Comparison of ENCODE assay signal across 13 cellular contexts in genomic region chr13:113819341-113819730, GRCh38.
"Had no signal": no experiment of that assay in that cellular context is flagged by ENCODE, and none has a peak within 500 bp of the region (broad histone marks: within the 10 kb centered on the region; RNA-seq: fewer than 3 reads in every experiment).

No MANE protein-coding gene starts in this region.

- H3K4me3 Mint-ChIP-seq: activated CD8-positive, alpha-beta memory T cell treated with anti-CD3 and anti-CD28 coated beads, Interleukin-2, amount 10 ng/mL, durations not matched to agents 7 days and 5 days; activated naive CD8-positive, alpha-beta T cell treated with anti-CD3 and anti-CD28 coated beads, Interleukin-2, amount 10 ng/mL, durations not matched to agents 7 days and 5 days; stimulated activated effector memory CD8-positive, alpha-beta T cell treated with anti-CD3 and anti-CD28 coated beads, Interleukin-12 subunit alpha, Interleukin-12 subunit beta, amount 100 ng/mL, for 72 hours had no signal

- H3K4me3 ChIP-seq: hepatocyte, lung, transverse colon had no signal

- H3K9me3 ChIP-seq: transverse colon had no signal

- H3K9ac ChIP-seq: parathyroid adenoma had no signal

- H3K27ac ChIP-seq: parathyroid adenoma had no signal

- H3K27me3 Mint-ChIP-seq: activated naive CD8-positive, alpha-beta T cell treated with anti-CD3 and anti-CD28 coated beads, Interleukin-2, amount 10 ng/mL, durations not matched to agents 7 days and 5 days; naive B cell had no signal

- H3K27me3 ChIP-seq: hepatocyte, transverse colon had no signal

- DNase-seq: activated CD4-positive, alpha-beta T cell treated with anti-CD3 and anti-CD28 coated beads, Interleukin-2, amount 50 U/mL, for 48 hours; activated CD8-positive, alpha-beta memory T cell treated with anti-CD3 and anti-CD28 coated beads, Interleukin-2, amount 10 ng/mL, durations not matched to agents 7 days and 5 days; activated naive CD8-positive, alpha-beta T cell treated with anti-CD3 and anti-CD28 coated beads, Interleukin-2, amount 10 ng/mL, durations not matched to agents 7 days and 5 days; activated T-cell treated with anti-CD3 and anti-CD28 coated beads, Interleukin-2, amount 50 U/mL, for 48 hours; kidney; naive B cell; small intestine; transverse colon had no signal

- H3K4me2 ChIP-seq: hepatocyte had no signal

- H3K4me1 ChIP-seq: parathyroid adenoma had no signal

- H3K36me3 Mint-ChIP-seq: activated CD8-positive, alpha-beta memory T cell treated with anti-CD3 and anti-CD28 coated beads, Interleukin-2, amount 10 ng/mL, durations not matched to agents 7 days and 5 days had no signal

- ATAC-seq: activated CD4-positive, CD25-positive, alpha-beta regulatory T cell treated with anti-CD3 and anti-CD28 coated beads, Interleukin-2, amount 50 U/mL, for 24 hours; activated CD8-positive, alpha-beta memory T cell treated with anti-CD3 and anti-CD28 coated beads, Interleukin-2, amount 10 ng/mL, durations not matched to agents 7 days and 5 days; stimulated activated effector memory CD8-positive, alpha-beta T cell treated with anti-CD3 and anti-CD28 coated beads, Interleukin-12 subunit alpha, Interleukin-12 subunit beta, amount 100 ng/mL, for 72 hours had no signal

- H3K27ac Mint-ChIP-seq: activated CD8-positive, alpha-beta memory T cell treated with anti-CD3 and anti-CD28 coated beads, Interleukin-2, amount 10 ng/mL, durations not matched to agents 7 days and 5 days; activated naive CD8-positive, alpha-beta T cell treated with anti-CD3 and anti-CD28 coated beads, Interleukin-2, amount 10 ng/mL, durations not matched to agents 7 days and 5 days; stimulated activated effector memory CD8-positive, alpha-beta T cell treated with anti-CD3 and anti-CD28 coated beads, Interleukin-12 subunit alpha, Interleukin-12 subunit beta, amount 100 ng/mL, for 72 hours had no signal

- H3K36me3 ChIP-seq: transverse colon had no signal

- H3K9me3 Mint-ChIP-seq: activated naive CD8-positive, alpha-beta T cell treated with anti-CD3 and anti-CD28 coated beads, Interleukin-2, amount 10 ng/mL, durations not matched to agents 7 days and 5 days; stimulated activated effector memory CD8-positive, alpha-beta T cell treated with anti-CD3 and anti-CD28 coated beads, Interleukin-12 subunit alpha, Interleukin-12 subunit beta, amount 100 ng/mL, for 72 hours had no signal
